Comparison of ENCODE assay signal across 1 cellular context in genomic region chr3:140942221-140943104, GRCh38.
TF ChIP-seq lines count a peak whose summit lies in the region.

No MANE protein-coding gene starts in this region.

TF ChIP-seq in K562, 482 proteins besides CTCF, POLR2A, EP300 and RAD21 (continued from another document and continues in another):
- TF ChIP-seq HMBOX1 (IDR thresholded peaks at IDR 0.05) (0 out of 2 replicates have a peak, but pooled peaks have one; percentile 28), PCBP1 (IDR thresholded peaks at IDR 0.05; ENCODE audit: low read depth, low read length, poor library complexity, severe bottlenecking) (peak; percentile 93), TEAD1 (CRISPR knock-in tag; IDR thresholded peaks at IDR 0.05) (0 out of 4 replicates have a peak, but pooled peaks of 1 of the 2 experiments have one; percentile 7), RBM14 (IDR thresholded peaks at IDR 0.05; ENCODE audit: borderline replicate concordance, insufficient read depth, low read depth, low read length) (0 out of 2 replicates have a peak, but pooled peaks have one; percentile 51), KAT7 (CRISPR knock-in tag; IDR thresholded peaks at IDR 0.05; ENCODE audit: borderline replicate concordance) (peak; percentile 83; the same call in 1 of the 2 replicates), POLR2AphosphoS5 (IDR thresholded peaks at IDR 0.05; ENCODE audit: control insufficient read depth, insufficient read depth, low read depth, low read length) (0 out of 2 replicates have a peak, but pooled peaks have one; percentile 10), ZNF511 (CRISPR knock-in tag; IDR thresholded peaks at IDR 0.05) (peak; percentile 50; the same call in 1 of the 2 replicates), GMEB1 (CRISPR knock-in tag; IDR thresholded peaks at IDR 0.05) (peak; percentile 32; the same call in 1 of the 2 replicates), CEBPG (CRISPR knock-in tag; IDR thresholded peaks at IDR 0.05) (peak; percentile 36; the same call in 1 of the 2 replicates), CEBPG (tag; conservative IDR thresholded peaks at IDR 0.05 in 1 of 2, IDR thresholded peaks at IDR 0.05 in 1 of 2) (no peak), ARID3A (IDR thresholded peaks at IDR 0.05; ENCODE audit: borderline replicate concordance, low read depth, low read length) (no peak), ZBTB7A (IDR thresholded peaks at IDR 0.05; ENCODE audit: borderline replicate concordance, control insufficient read depth, low read depth, low read length) (0 out of 2 replicates have a peak, but pooled peaks have one; percentile 54), ZBTB11 (CRISPR knock-in tag; IDR thresholded peaks at IDR 0.05) (peak in 1 of 3 experiments; percentile 34; a peak in 1 of 6 replicates), TEAD2 (tag; IDR thresholded peaks at IDR 0.05) (no peak), PRPF4 (IDR thresholded peaks at IDR 0.05; ENCODE audit: insufficient read depth, low read depth, low read length, poor library complexity, severe bottlenecking) (peak; percentile 72), ZNF175 (CRISPR knock-in tag; IDR thresholded peaks at IDR 0.05; ENCODE audit: low read depth) (no peak), PKNOX1 (IDR thresholded peaks at IDR 0.05) (peak; percentile 95), VEZF1 (CRISPR knock-in tag; IDR thresholded peaks at IDR 0.05) (peak; percentile 70), MNT (conservative IDR thresholded peaks at IDR 0.05) (0 out of 4 replicates have a peak, but pooled peaks of 1 of the 2 experiments have one; percentile 9), ETS1 (conservative IDR thresholded peaks at IDR 0.05; ENCODE audit: control insufficient read depth, low read depth, low read length) (0 out of 2 replicates have a peak, but pooled peaks have one; percentile 19), BRD9 (IDR thresholded peaks at IDR 0.05; ENCODE audit: low read depth, partially characterized antibody) (peak; percentile 35), RB1 (IDR thresholded peaks at IDR 0.05; ENCODE audit: low read depth) (peak; percentile 30; the same call in 1 of the 2 replicates), KDM1A (IDR thresholded peaks at IDR 0.05) (peak; percentile 44 to 64; a peak in 3 of 4 replicates), ZBTB17 (CRISPR knock-in tag; IDR thresholded peaks at IDR 0.05) (peak; percentile 80), TCFL5 (CRISPR knock-in tag; conservative IDR thresholded peaks at IDR 0.05) (no peak), ZFX (CRISPR knock-in tag; IDR thresholded peaks at IDR 0.05) (peak; percentile 92), ATF1 (CRISPR knock-in tag; IDR thresholded peaks at IDR 0.05) (no peak), ATF1 (tag; IDR thresholded peaks at IDR 0.05) (peak; percentile 6), ATF7 (IDR thresholded peaks at IDR 0.05) (0 out of 2 replicates have a peak, but pooled peaks have one; percentile 10), HNRNPLL (IDR thresholded peaks at IDR 0.05; ENCODE audit: low read depth, low read length, poor library complexity, severe bottlenecking) (peak; percentile 96), POLR2B (IDR thresholded peaks at IDR 0.05; ENCODE audit: low read depth, partially characterized antibody) (peak; percentile 29), STAG1 (CRISPR knock-in tag; IDR thresholded peaks at IDR 0.05; ENCODE audit: borderline replicate concordance) (no peak), NFRKB (IDR thresholded peaks at IDR 0.05; ENCODE audit: low read depth) (peak; percentile 72; the same call in 1 of the 2 replicates), ZBTB9 (CRISPR knock-in tag; IDR thresholded peaks at IDR 0.05) (peak; percentile 73; the same call in 1 of the 2 replicates), PBX2 (CRISPR knock-in tag; IDR thresholded peaks at IDR 0.05; ENCODE audit: low read depth) (peak; percentile 72), PBX2 (tag; conservative IDR thresholded peaks at IDR 0.05; ENCODE audit: low read depth) (peak; percentile 55), YY1 (IDR thresholded peaks at IDR 0.05; ENCODE audit: borderline replicate concordance in 1 of 3, control insufficient read depth in 1 of 3, extremely low read depth in 1 of 3, insufficient read depth in 3 of 3, insufficient read length in 1 of 3, insufficient replicate concordance in 2 of 3, low read depth in 1 of 3, low read length in 2 of 3) (peak; percentile 61 to 94 (median 86)), MEF2A (IDR thresholded peaks at IDR 0.05; ENCODE audit: control insufficient read depth, low read depth, low read length) (no peak), HNRNPK (IDR thresholded peaks at IDR 0.05; ENCODE audit: low read depth, low read length, poor library complexity, severe bottlenecking) (peak; percentile 96)
